In genomic region chr15:75061272-75061671, GRCh38 we compare ENCODE assay signal across 11 cellular contexts. TPM values are rescaled to one million over a fixed set of nuclear protein-coding genes. Genes with fewer than 3 reads are reported as not detected.
A peak's percentile ranks its signal among the peaks of the same experiment; 100 is the strongest.
DNase-seq lines count a peak whose midpoint lies in the region; ATAC-seq and TF ChIP-seq lines count a peak whose summit lies in the region.
"Had no signal": no experiment of that assay in that cellular context is flagged by ENCODE, and none has a peak within 500 bp of the region (broad histone marks: within the 10 kb centered on the region; RNA-seq: fewer than 3 reads in every experiment).

No MANE protein-coding gene starts in this region.

- H3K9ac ChIP-seq in GM23248: no peak overlapping the region

- H3K36me3 ChIP-seq in GM23248 (ENCODE audit: low read depth): no peaks in the 10 kb centered on the region
- no peaks in the 10 kb centered on the region for H3K36me3 ChIP-seq in lower lobe of right lung

- peaks cover 12% of the 10 kb centered on the region for H3K4me1 ChIP-seq in GM23248 (ENCODE audit: insufficient read depth)
- peaks cover 34% of the 10 kb centered on the region for H3K4me1 ChIP-seq in lower lobe of right lung

- H3K9me2 ChIP-seq in GM23248 (ENCODE audit: insufficient read depth): no peaks in the 10 kb centered on the region

- no peak for TF ChIP-seq CTCF in lower lobe of right lung (IDR thresholded peaks at IDR 0.05)

- no peak overlapping the region for H3K27ac ChIP-seq in GM23248
- H3K27ac ChIP-seq in lower lobe of right lung: no peak overlapping the region

- H3K79me2 ChIP-seq in GM23248 (ENCODE audit: insufficient read depth): no peaks in the 10 kb centered on the region

- H3K27me3 ChIP-seq in GM23248 (replicated peaks; ENCODE audit: insufficient read depth): no peaks in the 10 kb centered on the region
- H3K27me3 ChIP-seq in lower lobe of right lung (ENCODE audit: low read depth): no peaks in the 10 kb centered on the region

- H2AFZ ChIP-seq in GM23248: no peak overlapping the region

- in situ Hi-C loops in GM23248 (cut with MboI): no loop called here

- ATAC-seq in HG03095 (IDR thresholded peaks at IDR 0.05; ENCODE audit: unreplicated experiment) (no peak), lower lobe of right lung (no peak)

- no peak overlapping the region for H3K4me2 ChIP-seq in GM23248 (ENCODE audit: unreplicated experiment)

- no peaks in the 10 kb centered on the region for H4K20me1 ChIP-seq in GM23248 (ENCODE audit: insufficient read depth)

- H3F3A ChIP-seq in GM23248 (ENCODE audit: insufficient read depth): peaks cover 2% of the 10 kb centered on the region; the same call in 1 of the 2 replicates

- no peaks in the 10 kb centered on the region for H3K9me3 ChIP-seq in GM23248 (ENCODE audit: low read depth)
- H3K9me3 ChIP-seq in lower lobe of right lung: no peaks in the 10 kb centered on the region

- intact Hi-C loops in lower lobe of right lung (cut with DNase I): no loop called here

- H3K4me3 ChIP-seq in GM23248 (no peak overlapping the region), lower lobe of right lung (no peak overlapping the region)

- DNase-seq in EL (peak; percentile 31), GM23248 (peak; percentile 71), SIG-M5 treated with dmso at 0.1 percent for 504 hours (lab: John Stamatoyannopoulos, UW; ENCODE audit: unreplicated experiment) (peak; percentile 65), hepatic stellate cell (ENCODE audit: low spot score) (peak; percentile 58), NCI-H345 (lab: John Stamatoyannopoulos, UW) (no peak), lower lobe of right lung (no peak), NCI-H146 treated with DMSO at 0.1 percent for 48 hours (lab: John Stamatoyannopoulos, UW; ENCODE audit: unreplicated experiment) (no peak)
- DNase-seq: DMS79, mesendoderm, NCI-H2029 treated with DMSO at 0.1 percent for 48 hours had no signal

RNA-seq across cellular contexts. Expression of gene PPCDC, which starts 37.9 kb away (rescaled TPM):
- total RNA-seq in GM23248 (2014; rRNA removed; shearing (Covaris generic)): 11.3 and 20.0 TPM in 2 replicates
- polyA plus RNA-seq in GM23248 (2016; fragmentation: Nextera tagmentation; extraction: Ambion mirVana): 9.0 and 11.0 TPM in 2 replicates
- total RNA-seq in lower lobe of right lung: 11.2 TPM

Comparison
In these comparisons a context has a peak if more than half of its experiments do, and no peak if none do; other contexts are left out.
1. DNase-seq: peak in EL (single experiment), GM23248 (single experiment), SIG-M5 treated with dmso at 0.1 percent for 504 hours (single experiment) and hepatic stellate cell (single experiment); none in NCI-H345 (single experiment), lower lobe of right lung (single experiment) and NCI-H146 treated with DMSO at 0.1 percent for 48 hours (single experiment).